In the genomic region with DNA sequence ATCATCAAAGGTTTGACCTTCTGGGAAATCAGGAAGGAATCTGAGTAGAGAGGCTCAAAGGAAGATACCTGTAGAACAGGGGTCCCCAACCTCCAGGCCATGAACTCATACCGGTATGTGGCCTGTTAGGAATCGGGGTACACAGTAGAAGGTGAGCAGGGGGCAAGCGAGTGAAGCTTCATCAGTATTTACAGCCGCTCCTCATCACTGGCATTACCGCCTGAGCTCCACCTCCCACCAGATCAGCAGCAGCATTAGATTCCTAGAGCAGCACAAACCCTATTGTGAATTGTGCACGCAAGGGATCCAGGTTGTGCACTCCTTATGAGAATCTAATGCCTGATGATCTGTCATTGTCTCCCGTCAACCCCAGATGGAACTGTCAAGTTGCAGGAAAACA, we compare ENCODE assay signal across 5 cellular contexts.
"Had no signal": no experiment of that assay in that cellular context is flagged by ENCODE, and none has a peak within 500 bp of the region (broad histone marks: within the 10 kb centered on the region; RNA-seq: fewer than 3 reads in every experiment).

No MANE protein-coding gene starts in this region.

- H3K4me3 ChIP-seq: GM23338, HAP-1, K562 had no signal

- DNase-seq: IMR-90, KG1 had no signal

- H3K4me2 ChIP-seq: GM23338 had no signal

- H2AFZ ChIP-seq: GM23338 had no signal

- H3K27ac Mint-ChIP-seq: GM23338 had no signal

- H3K36me3 ChIP-seq: HAP-1 had no signal

- H3K9me3 ChIP-seq: HAP-1 had no signal

- H3K4me3 Mint-ChIP-seq: GM23338 had no signal
